Comparison of ENCODE assay signal across 8 cellular contexts in the genomic region with DNA sequence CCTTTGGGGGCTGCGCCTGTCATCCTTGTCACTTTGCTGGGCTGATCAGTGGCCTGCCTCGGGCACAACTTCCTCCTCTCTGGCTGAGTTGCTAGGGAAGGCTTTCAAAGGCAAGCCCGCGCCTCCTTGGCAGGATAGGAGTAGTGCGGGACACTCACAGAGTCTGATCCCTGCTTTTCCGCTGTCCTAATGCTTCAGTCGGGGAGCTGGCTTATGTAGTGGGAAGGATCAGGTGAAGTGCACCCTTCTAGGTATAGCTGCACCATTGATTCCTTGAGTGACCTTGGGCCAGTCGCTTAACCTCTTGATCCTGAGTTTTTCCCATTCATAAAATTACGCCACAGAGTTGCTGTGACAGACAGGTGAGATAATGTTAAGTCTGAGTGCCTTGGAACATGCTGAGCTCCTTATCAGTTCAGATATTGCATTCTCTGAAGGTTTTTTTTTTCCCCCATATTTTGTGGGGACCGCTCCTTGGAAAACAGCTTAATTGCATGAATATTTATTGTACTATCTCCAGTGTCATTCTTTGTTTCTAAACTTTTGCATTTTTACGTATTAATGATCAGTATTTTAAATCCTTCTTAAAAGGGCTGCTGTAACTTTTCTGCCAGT. TPM values are rescaled to one million over a fixed set of nuclear protein-coding genes. Genes with fewer than 3 reads are reported as not detected.
DNase-seq lines count a peak whose midpoint lies in the region; ATAC-seq and TF ChIP-seq lines count a peak whose summit lies in the region.

No MANE protein-coding gene starts in this region.

- H3K79me2 ChIP-seq in OCI-LY1 (ENCODE audit: insufficient read depth, low read length): peaks cover 55% of the 10 kb centered on the region

- TF ChIP-seq CTCF in OCI-LY1 (IDR thresholded peaks at IDR 0.05; ENCODE audit: low read length) (no peak), lower lobe of right lung (IDR thresholded peaks at IDR 0.05) (no peak), type B pancreatic cell (conservative IDR thresholded peaks at IDR 0.05) (no peak)

- peaks cover 26% of the 10 kb centered on the region for H3K4me1 Mint-ChIP-seq in type B pancreatic cell (ENCODE audit: unreplicated experiment)

- peak overlapping the region; percentile 84 for H3K9ac ChIP-seq in OCI-LY1 (ENCODE audit: low read length)

- ATAC-seq in HG02678 (IDR thresholded peaks at IDR 0.05; ENCODE audit: unreplicated experiment): peak; percentile 10
- ATAC-seq in lower lobe of right lung: peak; percentile 74 to 83
- ATAC-seq in HG03571 (IDR thresholded peaks at IDR 0.05; ENCODE audit: unreplicated experiment): no peak

- H3K4me3 ChIP-seq in OCI-LY1 (ENCODE audit: low read depth, low read length, poor library complexity, severe bottlenecking): peak overlapping the region; percentile 85
- peak overlapping the region; percentile 70 for H3K4me3 ChIP-seq in lower lobe of right lung

- peak overlapping the region; percentile 95 for H3K4me3 Mint-ChIP-seq in type B pancreatic cell

- H3K27ac ChIP-seq in OCI-LY1 (ENCODE audit: low read depth, low read length, poor library complexity, severe bottlenecking) (peak overlapping the region; percentile 49), caudate nucleus (ENCODE audit: low read depth, low read length) (peak overlapping the region; percentile 32), lower lobe of right lung (peak overlapping the region; percentile 89)

- H4K20me1 ChIP-seq in OCI-LY1 (ENCODE audit: insufficient read depth, low read length): no peaks in the 10 kb centered on the region

- peak; percentile 80 for DNase-seq in DMS 273 (lab: John Stamatoyannopoulos, UW; ENCODE audit: unreplicated experiment)
- DNase-seq in DMS 273 treated with DMSO at 0.1 percent for 48 hours (lab: John Stamatoyannopoulos, UW): no peak
- DNase-seq in caudate nucleus (lab: John Stamatoyannopoulos, UW): peak in 17 of 61 donors; percentile 4 to 61 (median 41)
- DNase-seq in lower lobe of right lung: no peak
- DNase-seq in type B pancreatic cell (ENCODE audit: extremely low spot score, unreplicated experiment): no peak

- H3K4me1 ChIP-seq in OCI-LY1 (ENCODE audit: insufficient read depth, low read length, severe bottlenecking) (peaks cover 31% of the 10 kb centered on the region), lower lobe of right lung (peaks cover 25% of the 10 kb centered on the region)

- H3K27ac Mint-ChIP-seq in type B pancreatic cell: peak overlapping the region; percentile 93

- H3K36me3 Mint-ChIP-seq in type B pancreatic cell: peaks cover 18% of the 10 kb centered on the region

- H3K36me3 ChIP-seq in OCI-LY1 (ENCODE audit: insufficient read depth, low read length) (peaks cover 31% of the 10 kb centered on the region), lower lobe of right lung (peaks cover 4% of the 10 kb centered on the region)

- no peaks in the 10 kb centered on the region for H3F3A ChIP-seq in OCI-LY1 (ENCODE audit: insufficient read depth, low read length)

- peak overlapping the region; percentile 74 for H3K4me2 ChIP-seq in OCI-LY1 (ENCODE audit: low read length)

- H3K27me3 Mint-ChIP-seq in type B pancreatic cell: no peaks in the 10 kb centered on the region

- intact Hi-C loops in lower lobe of right lung (cut with DNase I): no loop called here

- H3K9me3 Mint-ChIP-seq in type B pancreatic cell: peaks cover 4% of the 10 kb centered on the region

- H2AFZ ChIP-seq in OCI-LY1 (ENCODE audit: low read length): no peak overlapping the region

- H3K27me3 ChIP-seq in OCI-LY1 (ENCODE audit: insufficient read depth, low read length) (no peaks in the 10 kb centered on the region), lower lobe of right lung (ENCODE audit: low read depth) (no peaks in the 10 kb centered on the region)

- H3K9me2 ChIP-seq in OCI-LY1 (ENCODE audit: low read depth, low read length): no peaks in the 10 kb centered on the region

- H3K9me3 ChIP-seq in OCI-LY1 (ENCODE audit: low read length) (no peaks in the 10 kb centered on the region), lower lobe of right lung (no peaks in the 10 kb centered on the region)

RNA-seq across cellular contexts. Expression of a gene that starts 0.9 kb away (rescaled TPM):
- total RNA-seq in lower lobe of right lung (126 TPM), type B pancreatic cell (ENCODE audit: low replicate concordance) (137 and 159 TPM in 2 replicates)

Comparison
In these comparisons a context has a peak if more than half of its experiments do, and no peak if none do; other contexts are left out.
1. H3K27ac ChIP-seq: peak in every context shown above with its lines; median percentile 89 in lower lobe of right lung; 49 in OCI-LY1; 32 in caudate nucleus.